14 cellular contexts compared by ENCODE assay signal in the genomic region with DNA sequence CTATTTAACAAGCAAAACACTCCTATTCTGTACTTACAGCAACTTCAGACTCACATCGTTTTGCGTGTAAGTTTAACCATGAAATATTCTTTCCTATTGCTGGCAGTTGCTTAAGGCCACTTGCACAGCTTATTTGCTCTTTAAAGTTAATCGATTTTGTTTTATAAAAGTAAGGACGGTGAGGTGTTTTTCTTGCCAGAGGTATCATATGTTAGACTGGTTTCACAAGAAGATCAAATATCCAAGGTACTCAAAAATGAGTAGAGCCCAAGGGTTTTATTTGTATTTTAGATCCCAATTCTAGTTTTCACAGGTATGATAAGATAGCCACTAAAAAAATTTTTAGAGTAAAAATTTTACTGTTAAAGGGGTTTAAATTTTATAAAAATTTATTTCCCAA.
"Had no signal": no experiment of that assay in that cellular context is flagged by ENCODE, and none has a peak within 500 bp of the region (broad histone marks: within the 10 kb centered on the region; RNA-seq: fewer than 3 reads in every experiment).

No MANE protein-coding gene starts in this region.

- H3K27ac Mint-ChIP-seq: activated naive CD4-positive, alpha-beta T cell treated with anti-CD3 and anti-CD28 coated beads, Interleukin-2, amount 50 U/mL, for 24 hours; activated T-cell treated with anti-CD3 and anti-CD28 coated beads, Interleukin-2, amount 50 U/mL, for 24 hours had no signal

- DNase-seq: activated CD4-positive, alpha-beta T cell treated with anti-CD3 and anti-CD28 coated beads, Interleukin-2, amount 50 U/mL, for 4 hours; activated effector memory CD4-positive, alpha-beta T cell treated with Interleukin-2 at 50 U/mL for 16 hours; activated T-cell treated with anti-CD3 and anti-CD28 coated beads, Interleukin-2, amount 50 U/mL, for 24 hours; effector memory CD4-positive, alpha-beta T cell; naive thymus-derived CD8-positive, alpha-beta T cell; nucleus accumbens; stimulated activated CD4-positive, alpha-beta T cell treated with anti-CD3 and anti-CD28 coated beads, Interleukin-12 subunit alpha, Interleukin-12 subunit beta, amount 100 ng/mL, for 4 hours; stimulated activated naive CD8-positive, alpha-beta T cell treated with anti-CD3 and anti-CD28 coated beads, Interleukin-15, Interleukin-2, amounts not matched to agents 100 U/mL and 50 U/mL, for 24 hours; upper lobe of left lung had no signal

- H3K4me1 ChIP-seq: suprapubic skin had no signal

- H3K9me3 Mint-ChIP-seq: activated naive CD4-positive, alpha-beta T cell treated with anti-CD3 and anti-CD28 coated beads, Interleukin-2, amount 50 U/mL, for 24 hours; activated T-cell treated with anti-CD3 and anti-CD28 coated beads, Interleukin-2, amount 50 U/mL, for 24 hours; central memory CD8-positive, alpha-beta T cell; naive thymus-derived CD8-positive, alpha-beta T cell had no signal

- H3K36me3 ChIP-seq: suprapubic skin had no signal

- H3K27me3 Mint-ChIP-seq: activated naive CD4-positive, alpha-beta T cell treated with anti-CD3 and anti-CD28 coated beads, Interleukin-2, amount 50 U/mL, for 24 hours; activated T-cell treated with anti-CD3 and anti-CD28 coated beads, Interleukin-2, amount 50 U/mL, for 24 hours; central memory CD8-positive, alpha-beta T cell; naive thymus-derived CD8-positive, alpha-beta T cell had no signal

- H3K9me3 ChIP-seq: suprapubic skin, upper lobe of left lung had no signal

- H3K4me3 ChIP-seq: hepatocyte, lung, suprapubic skin, upper lobe of left lung had no signal

- H3K4me3 Mint-ChIP-seq: activated naive CD4-positive, alpha-beta T cell treated with anti-CD3 and anti-CD28 coated beads, Interleukin-2, amount 50 U/mL, for 24 hours; activated T-cell treated with anti-CD3 and anti-CD28 coated beads, Interleukin-2, amount 50 U/mL, for 24 hours; central memory CD8-positive, alpha-beta T cell; naive thymus-derived CD8-positive, alpha-beta T cell had no signal

- H3K27ac ChIP-seq: hepatocyte, suprapubic skin, upper lobe of left lung had no signal
